1 cellular context compared by ENCODE assay signal in the genomic region with DNA sequence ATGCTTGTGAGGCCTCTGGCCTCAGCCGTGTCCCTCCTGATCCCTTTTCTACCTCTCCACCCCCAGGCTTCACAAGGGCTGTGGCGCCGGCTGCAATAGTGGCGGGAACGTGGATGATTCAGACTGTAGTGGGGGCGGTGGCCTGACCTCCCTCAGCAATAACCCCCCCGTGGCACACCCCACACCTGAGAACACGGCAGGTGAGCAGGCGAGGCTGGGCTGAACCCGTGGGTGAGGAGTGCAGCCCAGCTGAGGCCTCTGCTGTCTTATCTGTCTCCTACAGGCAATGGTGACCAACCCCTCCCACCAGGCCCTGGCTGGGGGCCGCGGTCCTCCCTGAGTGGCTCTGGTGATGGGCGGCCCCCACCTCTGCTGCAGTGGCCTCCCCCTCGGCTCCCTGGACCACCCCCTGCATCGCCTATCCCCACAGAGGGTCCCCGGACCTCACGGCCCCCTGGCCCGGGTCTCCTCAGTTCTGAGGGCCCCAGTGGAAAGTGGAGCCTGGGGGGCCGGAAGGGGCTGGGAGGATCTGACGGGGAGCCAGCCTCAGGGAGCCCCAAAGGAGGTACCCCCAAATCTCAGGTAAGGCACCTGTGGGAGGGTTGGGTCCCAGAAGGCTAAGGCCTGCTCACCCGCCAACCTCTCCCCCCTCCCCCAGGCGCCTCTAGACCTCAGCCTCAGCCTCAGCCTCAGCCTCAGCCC.
A peak's percentile ranks its signal among the peaks of the same experiment; 100 is the strongest.
TF ChIP-seq lines count a peak whose summit lies in the region.

No MANE protein-coding gene starts in this region.

TF ChIP-seq in HEK293, 187 proteins besides CTCF, POLR2A, EP300 and RAD21:
- TF ChIP-seq, protein P1, sequence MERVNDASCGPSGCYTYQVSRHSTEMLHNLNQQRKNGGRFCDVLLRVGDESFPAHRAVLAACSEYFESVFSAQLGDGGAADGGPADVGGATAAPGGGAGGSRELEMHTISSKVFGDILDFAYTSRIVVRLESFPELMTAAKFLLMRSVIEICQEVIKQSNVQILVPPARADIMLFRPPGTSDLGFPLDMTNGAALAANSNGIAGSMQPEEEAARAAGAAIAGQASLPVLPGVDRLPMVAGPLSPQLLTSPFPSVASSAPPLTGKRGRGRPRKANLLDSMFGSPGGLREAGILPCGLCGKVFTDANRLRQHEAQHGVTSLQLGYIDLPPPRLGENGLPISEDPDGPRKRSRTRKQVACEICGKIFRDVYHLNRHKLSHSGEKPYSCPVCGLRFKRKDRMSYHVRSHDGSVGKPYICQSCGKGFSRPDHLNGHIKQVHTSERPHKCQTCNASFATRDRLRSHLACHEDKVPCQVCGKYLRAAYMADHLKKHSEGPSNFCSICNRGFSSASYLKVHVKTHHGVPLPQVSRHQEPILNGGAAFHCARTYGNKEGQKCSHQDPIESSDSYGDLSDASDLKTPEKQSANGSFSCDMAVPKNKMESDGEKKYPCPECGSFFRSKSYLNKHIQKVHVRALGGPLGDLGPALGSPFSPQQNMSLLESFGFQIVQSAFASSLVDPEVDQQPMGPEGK (tag by site-specific recombination; IDR thresholded peaks at IDR 0.05) = 0 out of 2 replicates have a peak, but pooled peaks have one; percentile 17
- TF ChIP-seq ZIC2 (tag by site-specific recombination; IDR thresholded peaks at IDR 0.05) = no peak; the same call in 1 of the 2 replicates
- peak; percentile 48; the same call in 1 of the 2 replicates for TF ChIP-seq EGR2 (tag by site-specific recombination; IDR thresholded peaks at IDR 0.05; ENCODE audit: low read depth)
- peak; percentile 30 for TF ChIP-seq ZFHX2 (tag by site-specific recombination; conservative IDR thresholded peaks at IDR 0.05)
- TF ChIP-seq GLIS2 (tag by site-specific recombination; IDR thresholded peaks at IDR 0.05) = peak; percentile 57
- peak; percentile 44 for TF ChIP-seq GLIS1 (tag by site-specific recombination; IDR thresholded peaks at IDR 0.05)
- TF ChIP-seq, protein P2, sequence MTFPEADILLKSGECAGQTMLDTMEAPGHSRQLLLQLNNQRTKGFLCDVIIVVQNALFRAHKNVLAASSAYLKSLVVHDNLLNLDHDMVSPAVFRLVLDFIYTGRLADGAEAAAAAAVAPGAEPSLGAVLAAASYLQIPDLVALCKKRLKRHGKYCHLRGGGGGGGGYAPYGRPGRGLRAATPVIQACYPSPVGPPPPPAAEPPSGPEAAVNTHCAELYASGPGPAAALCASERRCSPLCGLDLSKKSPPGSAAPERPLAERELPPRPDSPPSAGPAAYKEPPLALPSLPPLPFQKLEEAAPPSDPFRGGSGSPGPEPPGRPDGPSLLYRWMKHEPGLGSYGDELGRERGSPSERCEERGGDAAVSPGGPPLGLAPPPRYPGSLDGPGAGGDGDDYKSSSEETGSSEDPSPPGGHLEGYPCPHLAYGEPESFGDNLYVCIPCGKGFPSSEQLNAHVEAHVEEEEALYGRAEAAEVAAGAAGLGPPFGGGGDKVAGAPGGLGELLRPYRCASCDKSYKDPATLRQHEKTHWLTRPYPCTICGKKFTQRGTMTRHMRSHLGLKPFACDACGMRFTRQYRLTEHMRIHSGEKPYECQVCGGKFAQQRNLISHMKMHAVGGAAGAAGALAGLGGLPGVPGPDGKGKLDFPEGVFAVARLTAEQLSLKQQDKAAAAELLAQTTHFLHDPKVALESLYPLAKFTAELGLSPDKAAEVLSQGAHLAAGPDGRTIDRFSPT (tag by site-specific recombination; IDR thresholded peaks at IDR 0.05) = no peak
